Comparison of ENCODE assay signal across 8 cellular contexts in genomic region chr2:165953655-165954606, GRCh38. TPM values are rescaled to one million over a fixed set of nuclear protein-coding genes. Genes with fewer than 3 reads are reported as not detected.
DNase-seq lines count a peak whose midpoint lies in the region; ATAC-seq and TF ChIP-seq lines count a peak whose summit lies in the region.

TSS of gene TTC21B (minus strand) at chr2:165953776. CDS start at chr2:165953705, 71 bp downstream.

- intact Hi-C loops in mucosa of descending colon (cut with DNase I, micrococcal nuclease) = loop anchor here in 1 of 2 donors (10.0 kb wide), 1 partner anchor 171 kb away; the partner anchor contains the start of gene SCN1A

- TF ChIP-seq EP300 in Ishikawa (IDR thresholded peaks at IDR 0.05; ENCODE audit: borderline replicate concordance) = peak; percentile 64; the same call in 1 of the 2 replicates

- TF ChIP-seq CTCF in mucosa of descending colon (IDR thresholded peaks at IDR 0.05) = peak; percentile 64

- H3K9me3 ChIP-seq in mucosa of descending colon = no peaks in the 10 kb centered on the region

- ATAC-seq in GM21529 (IDR thresholded peaks at IDR 0.05; ENCODE audit: unreplicated experiment) (peak; percentile 94), mucosa of descending colon (peak; percentile 99)

- no peaks in the 10 kb centered on the region for H3K36me3 ChIP-seq in mucosa of descending colon (ENCODE audit: low read depth)

- H3K27ac ChIP-seq in epithelial cell of prostate = peak within 1 kb of the TSS; percentile 39

- peak; percentile 53; the same call in 1 of the 2 replicates for TF ChIP-seq RAD21 in Ishikawa (IDR thresholded peaks at IDR 0.05; ENCODE audit: low read depth)

- peak within 1 kb of the TSS; percentile 57 for H3K4me3 ChIP-seq in mucosa of descending colon

- peaks cover 19% of the 10 kb centered on the region for H3K4me1 ChIP-seq in mucosa of descending colon (ENCODE audit: low read depth)

- DNase-seq in DMS153 treated with DMSO at 0.1 percent for 48 hours (lab: John Stamatoyannopoulos, UW; ENCODE audit: unreplicated experiment) (peak; percentile 99), OCI-M2 (lab: John Stamatoyannopoulos, UW; ENCODE audit: unreplicated experiment) (peak; percentile 48), activated T-cell treated with anti-CD3 and anti-CD28 coated beads for 4 hours (peak; percentile 93), epithelial cell of prostate (ENCODE audit: low read depth, low spot score) (peak; percentile 71), mucosa of descending colon (peak; percentile 94 to 97 (median 95))
- DNase-seq in stimulated activated CD8-positive, alpha-beta memory T cell treated with anti-CD3 and anti-CD28 coated beads, Interleukin-4, amount 100 ng/mL, for 24 hours (ENCODE audit: low read depth) = peak; percentile 92

TF ChIP-seq in Ishikawa, 13 proteins besides CTCF, POLR2A, EP300 and RAD21:
- no peak for TF ChIP-seq ZBTB7A (IDR thresholded peaks at IDR 0.05; ENCODE audit: low read depth)
- TF ChIP-seq REST (IDR thresholded peaks at IDR 0.05; ENCODE audit: low read depth) = no peak
- 0 out of 2 replicates have a peak, but pooled peaks have one; percentile 16 for TF ChIP-seq TEAD4 (IDR thresholded peaks at IDR 0.05)
- TF ChIP-seq YY1 (IDR thresholded peaks at IDR 0.05; ENCODE audit: low read depth) = peak; percentile 44; the same call in 1 of the 2 replicates
- TF ChIP-seq MAX (IDR thresholded peaks at IDR 0.05) = peak; percentile 97
- no peak for TF ChIP-seq NFIC (IDR thresholded peaks at IDR 0.05)
- peak; percentile 94 for TF ChIP-seq TAF1 (IDR thresholded peaks at IDR 0.05; ENCODE audit: low read depth)
- 0 out of 2 replicates have a peak, but pooled peaks have one; percentile 30 for TF ChIP-seq EGR1 (IDR thresholded peaks at IDR 0.05)
- peak; percentile 48 for TF ChIP-seq TCF12 (IDR thresholded peaks at IDR 0.05; ENCODE audit: low read depth)
- TF ChIP-seq, protein P1, sequence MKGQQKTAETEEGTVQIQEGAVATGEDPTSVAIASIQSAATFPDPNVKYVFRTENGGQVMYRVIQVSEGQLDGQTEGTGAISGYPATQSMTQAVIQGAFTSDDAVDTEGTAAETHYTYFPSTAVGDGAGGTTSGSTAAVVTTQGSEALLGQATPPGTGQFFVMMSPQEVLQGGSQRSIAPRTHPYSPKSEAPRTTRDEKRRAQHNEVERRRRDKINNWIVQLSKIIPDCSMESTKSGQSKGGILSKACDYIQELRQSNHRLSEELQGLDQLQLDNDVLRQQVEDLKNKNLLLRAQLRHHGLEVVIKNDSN (IDR thresholded peaks at IDR 0.05) = peak; percentile 43; the same call in 1 of the 2 replicates
- TF ChIP-seq CEBPB (IDR thresholded peaks at IDR 0.05) = no peak
- TF ChIP-seq FOXM1 (IDR thresholded peaks at IDR 0.05; ENCODE audit: borderline replicate concordance, low read depth) = 0 out of 2 replicates have a peak, but pooled peaks have one; percentile 15
- peak; percentile 20; the same call in 1 of the 2 replicates for TF ChIP-seq CREB1 (IDR thresholded peaks at IDR 0.05; ENCODE audit: low read depth)

RNA-seq across cellular contexts. Expression of gene TTC21B, which starts in this region (rescaled TPM):
- total RNA-seq in mucosa of descending colon = 10 to 100 TPM; 10.4 to 22.2 (median 17.2) TPM

Comparison
In these comparisons a context has a peak if more than half of its experiments do, and no peak if none do; other contexts are left out.
1. Peak in every context shown above with its lines: DNase-seq, ATAC-seq, H3K4me3 ChIP-seq and H3K27ac ChIP-seq.
2. DNase-seq: peak in every context shown above with its lines; median percentile 99 in DMS153 treated with DMSO at 0.1 percent for 48 hours; 95 in mucosa of descending colon; 93 in activated T-cell treated with anti-CD3 and anti-CD28 coated beads for 4 hours; 92 in stimulated activated CD8-positive, alpha-beta memory T cell treated with anti-CD3 and anti-CD28 coated beads, Interleukin-4, amount 100 ng/mL, for 24 hours; 71 in epithelial cell of prostate; 48 in OCI-M2.